ENCODE assay signal across 27 cellular contexts in genomic region chr12:80704430-80704829, GRCh38. TPM values are rescaled to one million over a fixed set of nuclear protein-coding genes. Genes with fewer than 3 reads are reported as not detected.
"Had no signal": no experiment of that assay in that cellular context is flagged by ENCODE, and none has a peak within 500 bp of the region (broad histone marks: within the 10 kb centered on the region; RNA-seq: fewer than 3 reads in every experiment).

No MANE protein-coding gene starts in this region.

- H3K4me3 ChIP-seq: body of pancreas, K562, Peyer's patch, SJSA1 had no signal

- H3K27me3 ChIP-seq: body of pancreas, Peyer's patch, SJSA1 had no signal

- DNase-seq: activated CD4-positive, alpha-beta T cell treated with anti-CD3 and anti-CD28 coated beads for 4 hours; activated CD4-positive, alpha-beta T cell treated with anti-CD3 and anti-CD28 coated beads, Interleukin-2, amount 50 U/mL, for 4 hours; activated CD8-positive, alpha-beta memory T cell treated with anti-CD3 and anti-CD28 coated beads, Interleukin-2, amount 50 U/mL, for 48 hours; activated CD8-positive, alpha-beta T cell treated with anti-CD3 and anti-CD28 coated beads, Interleukin-2, amount 10 ng/mL, durations not matched to agents 7 days and 5 days; activated effector memory CD4-positive, alpha-beta T cell treated with Interleukin-2 at 50 U/mL for 16 hours; activated naive CD4-positive, alpha-beta T cell; activated T-cell treated with anti-CD3 and anti-CD28 coated beads, Interleukin-2, amount 50 U/mL, for 1 hour; aorta; body of pancreas; Kasumi-1; NCI-H1092 treated with DMSO at 0.1 percent for 48 hours; NCI-H1417 treated with DMSO at 0.1 percent for 48 hours; NCI-H1694; NCI-H2029 treated with DMSO at 0.1 percent for 48 hours; NCI-H345; NCI-H510A; NCI-H69; Peyer's patch; Right ventricle myocardium superior; SW 1271 had no signal

- H3K4me1 ChIP-seq: body of pancreas, Peyer's patch had no signal

- H3K27ac ChIP-seq: body of pancreas, Peyer's patch, RWPE1, SJSA1 had no signal

- ATAC-seq: activated CD4-positive, CD25-positive, alpha-beta regulatory T cell treated with anti-CD3 and anti-CD28 coated beads, Interleukin-2, amount 50 U/mL, for 24 hours; activated CD8-positive, alpha-beta T cell treated with anti-CD3 and anti-CD28 coated beads, Interleukin-2, amount 10 ng/mL, durations not matched to agents 7 days and 5 days; body of pancreas; K562; SK-N-SH treated with all-trans-retinoic acid at 6 μM for 48 hours had no signal

- H3K36me3 ChIP-seq: Peyer's patch, SJSA1 had no signal

- FAIRE-seq: K562 had no signal

- H3K9me3 ChIP-seq: body of pancreas, SJSA1 had no signal

RNA-seq across cellular contexts. Expression of gene MYF6, which starts 3.0 kb away (rescaled TPM):
- total RNA-seq: activated CD8-positive, alpha-beta T cell treated with anti-CD3 and anti-CD28 coated beads, Interleukin-2, amount 10 ng/mL, durations not matched to agents 7 days and 5 days; aorta; body of pancreas; K562; M059J; Peyer's patch; Right ventricle myocardium superior; SJSA1; T-helper 1 cell treated with Interleukin-12 subunit alpha and Interleukin-12 subunit beta and Interleukin-4 antibody, amounts not matched to agents 30 ng/mL and 1 ng/mL, for 36 hours had no signal
- polyA plus RNA-seq: aorta, K562 had no signal

RNA-seq across cellular contexts. Expression of gene MYF5, which starts 12.3 kb away (rescaled TPM):
- total RNA-seq: activated CD8-positive, alpha-beta T cell treated with anti-CD3 and anti-CD28 coated beads, Interleukin-2, amount 10 ng/mL, durations not matched to agents 7 days and 5 days; aorta; body of pancreas; K562; M059J; Peyer's patch; Right ventricle myocardium superior; SJSA1; T-helper 1 cell treated with Interleukin-12 subunit alpha and Interleukin-12 subunit beta and Interleukin-4 antibody, amounts not matched to agents 30 ng/mL and 1 ng/mL, for 36 hours had no signal
- polyA plus RNA-seq: aorta, K562 had no signal
